Comparison of ENCODE assay signal across 8 cellular contexts in the genomic region with DNA sequence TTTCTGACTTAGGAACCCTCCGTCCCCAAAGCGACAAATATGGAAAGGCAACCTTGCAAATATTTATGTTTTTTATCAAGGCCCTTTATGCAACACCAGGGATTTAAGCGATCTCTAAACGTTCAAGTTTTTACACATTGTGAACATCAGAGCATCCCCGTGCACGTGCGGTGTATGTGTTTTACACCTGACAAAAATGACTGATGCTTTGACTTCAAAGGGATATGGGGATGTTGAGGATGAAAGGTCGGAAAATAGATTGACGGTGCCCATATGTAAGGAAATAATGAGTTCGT. TPM values are rescaled to one million over a fixed set of nuclear protein-coding genes. Genes with fewer than 3 reads are reported as not detected.
DNase-seq lines count a peak whose midpoint lies in the region; ATAC-seq and TF ChIP-seq lines count a peak whose summit lies in the region.

No MANE protein-coding gene starts in this region.

- H3K36me3 ChIP-seq in PC-9 (ENCODE audit: low read depth): no peaks in the 10 kb centered on the region
- no peaks in the 10 kb centered on the region for H3K36me3 ChIP-seq in neutrophil

- peaks cover 23% of the 10 kb centered on the region for H3K79me2 ChIP-seq in PC-9 (ENCODE audit: low read depth)

- peaks cover 32% of the 10 kb centered on the region for H3K4me1 Mint-ChIP-seq in CD4-positive, alpha-beta T cell (ENCODE audit: low read depth)

- CTCF ChIA-PET in CD4-positive, alpha-beta T cell (lab: Charles Lee): interaction anchor here (1.5 kb wide), 1 partner anchor 24 kb away, joined by 3 read pairs; no protein-coding TSS in a partner anchor
- CTCF ChIA-PET in PC-9 (lab: Charles Lee): no interaction called here

- intact Hi-C loops in CD4-positive, alpha-beta T cell (cut with DNase I, micrococcal nuclease): loop anchor here in 1 of 2 experiments (5.0 to 10.0 kb wide), 4 partner anchors 407 to 1251 kb away; a partner anchor contains a TSS
- intact Hi-C loops in PC-9 (cut with micrococcal nuclease; ENCODE audit: unreplicated experiment): loop anchor here (2.0 to 10.0 kb wide), 3 partner anchors 115 to 401 kb away; a partner anchor contains a TSS

- peaks cover 15% of the 10 kb centered on the region for H3F3A ChIP-seq in PC-9 (ENCODE audit: insufficient read depth, low read depth)

- H3K27me3 ChIP-seq in CD4-positive, alpha-beta T cell (ENCODE audit: control insufficient read depth, insufficient read depth, low read length): no peaks in the 10 kb centered on the region
- H3K27me3 ChIP-seq in PC-9 (ENCODE audit: insufficient read depth, low read depth) (no peaks in the 10 kb centered on the region), neutrophil (no peaks in the 10 kb centered on the region)

- no TSS peak for BruUV-seq in PC-9 (replicated peaks; lab: Mats Ljungman, UMichigan)

- H4K20me1 ChIP-seq in PC-9 (ENCODE audit: insufficient read depth): no peaks in the 10 kb centered on the region

- H3K4me3 Mint-ChIP-seq in CD4-positive, alpha-beta T cell: peak overlapping the region; percentile 79

- H2AFZ ChIP-seq in PC-9: peak overlapping the region; percentile 91

- H3K9me3 Mint-ChIP-seq in CD4-positive, alpha-beta T cell: no peaks in the 10 kb centered on the region

- POLR2A ChIA-PET in CD4-positive, alpha-beta T cell (lab: Charles Lee): interaction anchor here (0.7 kb wide), 1 partner anchor 411 kb away, joined by 3 read pairs; a partner anchor contains a TSS
- POLR2A ChIA-PET in PC-9 (lab: Charles Lee; ENCODE audit: unreplicated experiment): interaction anchor here (0.5 to 0.6 kb wide), 3 partner anchors 11 to 775 kb away, joined by 3 read pairs; a partner anchor contains a TSS

- no peaks in the 10 kb centered on the region for H3K9me2 ChIP-seq in PC-9 (ENCODE audit: insufficient read depth)

- H3K4me2 ChIP-seq in PC-9: peak overlapping the region; percentile 92

- peak overlapping the region; percentile 75 for H3K27ac ChIP-seq in CD4-positive, alpha-beta T cell (ENCODE audit: low read depth, low read length)
- H3K27ac ChIP-seq in PC-9 (no peak overlapping the region), neutrophil (peak overlapping the region; percentile 99)

- no peak for DNase-seq in CD4-positive, alpha-beta T cell
- no peak for DNase-seq in PC-9
- no peak for DNase-seq in epithelial cell of esophagus (ENCODE audit: low read depth)
- DNase-seq in NCI-H345 treated with DMSO at 0.1 percent for 48 hours (lab: John Stamatoyannopoulos, UW; ENCODE audit: unreplicated experiment): no peak
- no peak for DNase-seq in nucleus accumbens (lab: John Stamatoyannopoulos, UW)

- H3K9me3 ChIP-seq in CD4-positive, alpha-beta T cell (ENCODE audit: control insufficient read depth, low read length): no peaks in the 10 kb centered on the region
- no peaks in the 10 kb centered on the region for H3K9me3 ChIP-seq in PC-9 (ENCODE audit: insufficient read depth, low read depth)
- no peaks in the 10 kb centered on the region for H3K9me3 ChIP-seq in neutrophil

- H3K4me3 ChIP-seq in PC-9 (peak overlapping the region; percentile 80), epithelial cell of esophagus (ENCODE audit: low read length) (peak overlapping the region; percentile 85), neutrophil (ENCODE audit: low read depth in 1 of 2, low read length in 1 of 2) (peak overlapping the region; percentile 79 to 83)

- H3K27ac Mint-ChIP-seq in CD4-positive, alpha-beta T cell: peak overlapping the region; percentile 64

- H3K27me3 Mint-ChIP-seq in CD4-positive, alpha-beta T cell: no peaks in the 10 kb centered on the region

- no peak for ATAC-seq in CD4-positive, alpha-beta T cell (ENCODE audit: poor library complexity)
- ATAC-seq in HG03354 (IDR thresholded peaks at IDR 0.05; ENCODE audit: poor library complexity, severe bottlenecking, unreplicated experiment) (no peak), GM19467 (IDR thresholded peaks at IDR 0.05; ENCODE audit: unreplicated experiment) (no peak)

- H3K4me1 ChIP-seq in PC-9 (replicated peaks; ENCODE audit: insufficient read depth): peaks cover 28% of the 10 kb centered on the region
- peaks cover 64 to 77% of the 10 kb centered on the region in 2 experiments for H3K4me1 ChIP-seq in neutrophil (ENCODE audit: control insufficient read depth in 1 of 2, insufficient read depth in 1 of 2, low read depth in 1 of 2, low read length in 1 of 2)

- peaks cover 17% of the 10 kb centered on the region for H3K36me3 Mint-ChIP-seq in CD4-positive, alpha-beta T cell (ENCODE audit: low read depth)

- no peak for TF ChIP-seq CTCF in CD4-positive, alpha-beta T cell (IDR thresholded peaks at IDR 0.05)
- TF ChIP-seq CTCF in PC-9 (conservative IDR thresholded peaks at IDR 0.05): no peak
- TF ChIP-seq CTCF in epithelial cell of esophagus (IDR thresholded peaks at IDR 0.05; ENCODE audit: insufficient read depth, low read depth, low read length, missing control alignments): no peak
- no peak for TF ChIP-seq CTCF in neutrophil (IDR thresholded peaks at IDR 0.05)

RNA-seq across cellular contexts. Expression of a gene that starts 0.8 kb away (rescaled TPM):
- 1 to 10 TPM; 4.7 to 5.1 TPM for total RNA-seq in CD4-positive, alpha-beta T cell
- 24.0 and 28.1 TPM in 2 replicates for total RNA-seq in PC-9 (2021)

RNA-seq across cellular contexts. Expression of a gene that starts 2.0 kb away (rescaled TPM):
- 10 to 100 TPM in 1 of 2 experiments, 1 to 10 TPM in 1; 9.3 to 11.0 TPM for total RNA-seq in CD4-positive, alpha-beta T cell
- 8.9 and 10.9 TPM in 2 replicates for total RNA-seq in PC-9 (2021)
